Comparison of ENCODE assay signal across 14 cellular contexts in the genomic region with DNA sequence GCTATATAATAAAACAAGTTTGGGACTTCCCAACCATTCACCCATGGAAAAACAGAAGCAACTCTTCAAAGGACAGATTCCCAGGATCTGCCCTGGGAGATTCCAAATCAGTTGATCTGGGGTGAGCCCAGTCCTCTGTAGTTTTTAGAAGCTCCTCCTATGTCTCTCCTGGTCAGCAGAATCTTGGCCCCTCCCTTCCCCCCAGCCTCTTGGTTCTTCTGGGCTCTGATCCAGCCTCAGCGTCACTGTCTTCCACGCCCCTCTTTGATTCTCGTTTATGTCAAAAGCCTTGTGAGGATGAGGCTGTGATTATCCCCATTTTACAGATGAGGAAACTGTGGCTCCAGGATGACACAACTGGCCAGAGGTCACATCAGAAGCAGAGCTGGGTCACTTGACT. TPM values are rescaled to one million over a fixed set of nuclear protein-coding genes. Genes with fewer than 3 reads are reported as not detected.
A peak's percentile ranks its signal among the peaks of the same experiment; 100 is the strongest.
DNase-seq lines count a peak whose midpoint lies in the region; ATAC-seq and TF ChIP-seq lines count a peak whose summit lies in the region.
"Had no signal": no experiment of that assay in that cellular context is flagged by ENCODE, and none has a peak within 500 bp of the region (broad histone marks: within the 10 kb centered on the region; RNA-seq: fewer than 3 reads in every experiment).

No MANE protein-coding gene starts in this region.

- peaks cover 12 to 80% (median 60%) of the 10 kb centered on the region in 9 donors for H3K4me1 ChIP-seq in heart right ventricle
- peaks cover 3% of the 10 kb centered on the region for H3K4me1 ChIP-seq in rectal smooth muscle tissue (ENCODE audit: control insufficient read depth, insufficient read depth, low read length)
- H3K4me1 ChIP-seq in OCI-LY7 (ENCODE audit: insufficient read depth, low read length, poor library complexity, severe bottlenecking): no peaks in the 10 kb centered on the region
- H3K4me1 ChIP-seq: foreskin keratinocyte had no signal

- no peak overlapping the region for H3K4me2 ChIP-seq in OCI-LY7 (ENCODE audit: low read length)

- H2AFZ ChIP-seq in OCI-LY7 (ENCODE audit: low read length): no peak overlapping the region

- H3K36me3 ChIP-seq in brain microvascular endothelial cell (replicated peaks) (no peaks in the 10 kb centered on the region), heart right ventricle (peaks cover 0 to 7% (median 0%) of the 10 kb centered on the region in 9 donors), rectal smooth muscle tissue (ENCODE audit: control insufficient read depth, insufficient read depth, low read length) (no peaks in the 10 kb centered on the region), OCI-LY7 (ENCODE audit: insufficient read depth, low read length) (no peaks in the 10 kb centered on the region)

- H3K27ac ChIP-seq in C4-2B (peak overlapping the region; percentile 88), brain microvascular endothelial cell (no peak overlapping the region), heart right ventricle (peak overlapping the region; percentile 53 to 96 (median 90)), rectal smooth muscle tissue (ENCODE audit: low read depth, low read length) (peak overlapping the region; percentile 17), OCI-LY7 (ENCODE audit: low read depth, low read length, poor library complexity, severe bottlenecking) (no peak overlapping the region)
- H3K27ac ChIP-seq: foreskin keratinocyte, HL-60 had no signal

- 35 to 44% methylated on average over 3 of the region's 3 CpGs for WGBS in heart right ventricle, 2 donors

- H3K9me3 ChIP-seq in heart right ventricle (no peaks in the 10 kb centered on the region), OCI-LY7 (ENCODE audit: low read length) (no peaks in the 10 kb centered on the region)

- H4K20me1 ChIP-seq in OCI-LY7 (ENCODE audit: insufficient read depth, low read length): no peaks in the 10 kb centered on the region

- BruUV-seq in OCI-LY7 (replicated peaks; lab: Mats Ljungman, UMichigan): no TSS peak

- no peak overlapping the region for H3K4me3 ChIP-seq in brain microvascular endothelial cell (ENCODE audit: low read depth, low read length)
- H3K4me3 ChIP-seq in heart right ventricle: peak overlapping the region in 3 of 10 donors; percentile 61 to 78 (median 70)
- no peak overlapping the region for H3K4me3 ChIP-seq in rectal smooth muscle tissue (ENCODE audit: low read length)
- H3K4me3 ChIP-seq in OCI-LY7 (ENCODE audit: low read depth, low read length, poor library complexity, severe bottlenecking): no peak overlapping the region

- H3K79me2 ChIP-seq in OCI-LY7 (ENCODE audit: insufficient read depth, low read depth, low read length): no peaks in the 10 kb centered on the region

- intact Hi-C loops in heart right ventricle (cut with DNase I): no loop called here
- intact Hi-C loops in OCI-LY7 (cut with micrococcal nuclease; ENCODE audit: unreplicated experiment): no loop called here

- CTCF ChIA-PET in OCI-LY7 (lab: Charles Lee; ENCODE audit: unreplicated experiment): no interaction called here

- H3K27me3 ChIP-seq in brain microvascular endothelial cell (replicated peaks) (no peaks in the 10 kb centered on the region), heart right ventricle (peaks cover 0 to 16% (median 0%) of the 10 kb centered on the region in 7 donors), rectal smooth muscle tissue (ENCODE audit: control insufficient read depth, insufficient read depth, low read length) (no peaks in the 10 kb centered on the region)

- peak in 7 of 8 donors; percentile 11 to 57 (median 49) for ATAC-seq in heart right ventricle
- ATAC-seq in GM21390 (IDR thresholded peaks at IDR 0.05; ENCODE audit: unreplicated experiment): no peak
- ATAC-seq: SK-N-SH treated with all-trans-retinoic acid at 6 μM for 48 hours had no signal

- in situ Hi-C loops in brain microvascular endothelial cell (cut with HindIII; ENCODE audit: low pct_ligation_motif_present, low sequenced_read_pairs): no loop called here

- no peak overlapping the region for H3K9ac ChIP-seq in rectal smooth muscle tissue (ENCODE audit: low read length)

- POLR2A ChIA-PET in OCI-LY7 (lab: Charles Lee): no interaction called here

- peak; percentile 29 for DNase-seq in brain microvascular endothelial cell
- peak; percentile 67 to 78 for DNase-seq in heart right ventricle
- DNase-seq in OCI-LY7 (ENCODE audit: low spot score): no peak
- DNase-seq in HuH-7.5 (ENCODE audit: low spot score): no peak
- DNase-seq in hippocampal formation (lab: John Stamatoyannopoulos, UW): no peak
- DNase-seq: activated CD4-positive, alpha-beta T cell treated with anti-CD3 and anti-CD28 coated beads for 1 hour; GDM1; NCI-H524 treated with DMSO at 0.1 percent for 48 hours had no signal

- TF ChIP-seq CTCF in C4-2B (conservative IDR thresholded peaks at IDR 0.05): no peak
- no peak for TF ChIP-seq CTCF in brain microvascular endothelial cell (IDR thresholded peaks at IDR 0.05; ENCODE audit: low read depth, low read length, missing control alignments)
- TF ChIP-seq CTCF in heart right ventricle (IDR thresholded peaks at IDR 0.05): no peak
- no peak for TF ChIP-seq CTCF in OCI-LY7 (conservative IDR thresholded peaks at IDR 0.05; ENCODE audit: low read length)

- H3K9me2 ChIP-seq in OCI-LY7 (ENCODE audit: insufficient read depth, low read length): no peaks in the 10 kb centered on the region

RNA-seq across cellular contexts. Expression of a gene that starts 0.9 kb away (rescaled TPM):
- 10 to 100 TPM; 40.3 to 81.2 (median 55.9) TPM for total RNA-seq in heart right ventricle
- polyA plus RNA-seq in heart right ventricle: 10 to 100 TPM; 39.4 to 53.9 TPM
- not detected in 2 replicates for total RNA-seq in OCI-LY7 (2014; rRNA removed; shearing (Covaris generic))
- 0.09 TPM in 1 of 2 replicates, not detected in the other for total RNA-seq in OCI-LY7 (2022)
- polyA plus RNA-seq: foreskin keratinocyte had no signal

Comparison
In these comparisons a context has a peak if more than half of its experiments do, and no peak if none do; other contexts are left out.
1. H3K27ac ChIP-seq: peak in C4-2B (single experiment), heart right ventricle (10 of 10) and rectal smooth muscle tissue (single experiment); none in brain microvascular endothelial cell (single experiment) and OCI-LY7 (single experiment).
2. DNase-seq: peak in brain microvascular endothelial cell (single experiment) and heart right ventricle (2 of 2); none in OCI-LY7 (single experiment), HuH-7.5 (single experiment) and hippocampal formation (0 of 2).
3. RNA of a gene that starts 0.9 kb away (total RNA-seq): 40.3 to 81.2 TPM in heart right ventricle; 0.09 TPM in OCI-LY7; every median in the first group is over 10 times any median in the second.